In the genomic region with DNA sequence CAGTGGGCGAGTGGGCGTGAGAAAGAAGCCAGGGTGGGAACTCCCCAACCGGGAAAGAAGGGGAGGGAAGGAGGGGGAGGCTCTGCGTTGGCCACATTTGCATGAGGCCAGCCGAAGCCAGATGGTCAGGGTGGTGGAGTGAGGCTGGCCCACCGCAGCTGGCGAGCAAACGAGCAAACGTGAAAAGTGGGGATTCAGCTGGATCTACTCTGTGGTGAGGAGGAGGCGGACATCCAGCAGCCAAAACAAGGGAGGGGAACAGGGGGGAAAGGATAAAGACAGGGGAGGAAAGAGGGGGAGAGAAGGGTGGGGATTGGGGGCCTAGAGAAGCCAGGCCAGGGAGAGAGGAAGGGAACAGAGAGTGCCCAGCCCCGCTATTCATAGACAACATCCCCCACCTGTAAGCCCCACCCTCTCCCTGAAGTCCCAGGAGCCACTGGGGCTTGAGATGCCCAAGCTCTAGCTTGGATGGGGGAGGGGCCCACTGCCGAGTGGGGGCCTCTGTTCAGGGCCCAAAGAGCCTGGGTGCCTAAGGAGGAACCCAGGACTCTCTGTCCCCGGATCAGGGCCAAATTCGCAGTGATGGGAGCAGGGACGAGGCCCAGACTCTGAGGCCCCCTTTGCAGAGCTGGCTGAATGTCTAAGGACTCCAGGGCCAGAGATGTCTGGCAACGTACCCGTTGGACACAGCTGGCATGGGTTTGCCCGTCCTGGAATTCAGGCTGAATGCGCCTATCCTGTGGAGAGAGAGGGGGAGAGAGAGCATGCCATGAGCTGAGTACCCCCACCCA, we compare ENCODE assay signal across 15 cellular contexts. TPM values are rescaled to one million over a fixed set of nuclear protein-coding genes. Genes with fewer than 3 reads are reported as not detected.
DNase-seq lines count a peak whose midpoint lies in the region; ATAC-seq and TF ChIP-seq lines count a peak whose summit lies in the region.
"Had no signal": no experiment of that assay in that cellular context is flagged by ENCODE, and none has a peak within 500 bp of the region (broad histone marks: within the 10 kb centered on the region; RNA-seq: fewer than 3 reads in every experiment).

No MANE protein-coding gene starts in this region.

- WGBS in IMR-90 (ENCODE audit: extremely low coverage in 2 of 2, insufficient read length in 1 of 2), 2 experiments, result 22% methylated on average over 10 of the region's 19 CpGs; no CpG with 5 or more reads in 1 of the 2 experiments

- no peak overlapping the region for H3K4me2 ChIP-seq in IMR-90 (ENCODE audit: low read depth, low read length)

- H2AK9ac ChIP-seq in IMR-90 (replicated peaks; ENCODE audit: low read depth, low read length, poor library complexity), result peak overlapping the region; percentile 23

- H3K18ac ChIP-seq in IMR-90 (ENCODE audit: low read depth, low read length), result no peak overlapping the region

- no peaks in the 10 kb centered on the region for H3K79me1 ChIP-seq in IMR-90 (ENCODE audit: low read depth in 1 of 2, low read length in 2 of 2)

- no peaks in the 10 kb centered on the region for H3K9me1 ChIP-seq in IMR-90 (ENCODE audit: insufficient read depth, low read length)

- DNase-seq in IMR-90 (peak; percentile 12), amygdala (lab: John Stamatoyannopoulos, UW) (peak in 31 of 56 donors; percentile 9 to 62 (median 36)), substantia nigra (lab: John Stamatoyannopoulos, UW) (peak in 41 of 49 donors; percentile 12 to 82 (median 47)), NOMO-1 treated with dmso at 0.1 percent for 144 hours (lab: John Stamatoyannopoulos, UW; ENCODE audit: unreplicated experiment) (no peak), HCEC 1CT (no peak)
- DNase-seq: activated CD4-positive, alpha-beta T cell treated with anti-CD3 and anti-CD28 coated beads, Interleukin-2, amount 50 U/mL, for 48 hours; CD4-positive, CD25-positive, alpha-beta regulatory T cell; Kasumi-1; NCI-H2029 treated with DMSO at 0.1 percent for 48 hours; NK-92 treated with Interleukin-12 subunit alpha and Interleukin-12 subunit beta, amount 100 ng/mL, for 24 hours; SHP77; stimulated activated naive B cell treated with anti-CD40 and anti-IgM and Interleukin-4, amounts not matched to agents 10 μg/mL and 1 μg/mL and 100 μg/mL, for 72 hours had no signal

- H3K36me3 ChIP-seq in IMR-90 (ENCODE audit: control insufficient read depth, insufficient read depth, low read length), result no peaks in the 10 kb centered on the region

- H3K27me3 ChIP-seq in IMR-90 (ENCODE audit: control insufficient read depth, insufficient read depth, low read length) (peaks cover 56% of the 10 kb centered on the region), layer of hippocampus (ENCODE audit: control insufficient read depth, insufficient read depth, low read length) (peaks cover 2% of the 10 kb centered on the region)

- no peak for TF ChIP-seq RAD21 in IMR-90 (IDR thresholded peaks at IDR 0.05; ENCODE audit: low read length)

- H2BK5ac ChIP-seq in IMR-90 (ENCODE audit: low read depth, low read length, poor library complexity, severe bottlenecking), result no peak overlapping the region

- in situ Hi-C loops in IMR-90 (cut with MboI; ENCODE audit: low sequenced_read_pairs), result no loop called here

- H3K56ac ChIP-seq in IMR-90 (ENCODE audit: extremely low read depth, insufficient read depth, low read length), result no peak overlapping the region

- no peak overlapping the region for H2AK5ac ChIP-seq in IMR-90 (ENCODE audit: low read depth, low read length)

- H3K9me3 ChIP-seq in IMR-90 (ENCODE audit: control insufficient read depth, insufficient read depth, low read length), result no peaks in the 10 kb centered on the region

- peak overlapping the region; percentile 15 for H2AFZ ChIP-seq in IMR-90 (replicated peaks; ENCODE audit: low read length, poor library complexity)

- no peak for TF ChIP-seq CTCF in IMR-90 (conservative IDR thresholded peaks at IDR 0.05; ENCODE audit: low read depth, low read length)

- intact Hi-C loops in IMR-90 (cut with micrococcal nuclease), result loop anchor here (5.0 kb wide), 1 partner anchor 43 kb away; the partner anchor contains the start of gene CPNE5

- no peak overlapping the region for H2BK120ac ChIP-seq in IMR-90 (ENCODE audit: low read depth, low read length)

- POLR2A ChIA-PET in IMR-90 (lab: Charles Lee; ENCODE audit: unreplicated experiment), result no interaction called here

- H3K27ac ChIP-seq in IMR-90 (ENCODE audit: insufficient read depth, low read length) (no peak overlapping the region), layer of hippocampus (ENCODE audit: low read depth, low read length) (peak overlapping the region; percentile 46), substantia nigra (ENCODE audit: low read depth, low read length, poor library complexity, severe bottlenecking) (no peak overlapping the region)

- H3K14ac ChIP-seq in IMR-90 (replicated peaks; ENCODE audit: low read depth, low read length), result no peak overlapping the region

- no peak overlapping the region for H4K5ac ChIP-seq in IMR-90 (ENCODE audit: low read depth, low read length)

- H4K91ac ChIP-seq in IMR-90 (ENCODE audit: insufficient read depth, low read depth, low read length), result no peak overlapping the region

- H4K20me1 ChIP-seq in IMR-90 (ENCODE audit: insufficient read depth, low read length), result no peaks in the 10 kb centered on the region

- BruUV-seq in IMR-90 (replicated peaks; lab: Mats Ljungman, UMichigan), result no TSS peak

- no peaks in the 10 kb centered on the region for H3K4me1 ChIP-seq in IMR-90 (ENCODE audit: control insufficient read depth, insufficient read depth, low read length)

- no peak overlapping the region for H3K4me3 ChIP-seq in IMR-90 (ENCODE audit: insufficient read depth, low read depth, low read length)

- TF ChIP-seq POLR2A in IMR-90 (IDR thresholded peaks at IDR 0.05; ENCODE audit: low read depth, low read length), result no peak

- no peak for ATAC-seq in IMR-90 (ENCODE audit: low read depth)
- no peak for ATAC-seq in HG02884 (IDR thresholded peaks at IDR 0.05; ENCODE audit: unreplicated experiment)
- ATAC-seq: stimulated activated naive B cell treated with anti-CD40 and anti-IgM and Interleukin-4, amounts not matched to agents 10 μg/mL and 1 μg/mL and 100 μg/mL, for 72 hours had no signal

- no peak overlapping the region for H3K4ac ChIP-seq in IMR-90 (ENCODE audit: low read depth, low read length)

- CTCF ChIA-PET in IMR-90 (lab: Yijun Ruan, JAX), result no interaction called here

- no peak overlapping the region for H3K9ac ChIP-seq in IMR-90 (ENCODE audit: low read depth, low read length)

- no peak overlapping the region for H3K23ac ChIP-seq in IMR-90 (ENCODE audit: low read depth, low read length)

- no peak overlapping the region for H2BK20ac ChIP-seq in IMR-90 (ENCODE audit: low read depth, low read length)

- dilution Hi-C loops in IMR-90 (cut with HindIII; ENCODE audit: low sequenced_read_pairs, unreplicated experiment), result no loop called here

- H2BK15ac ChIP-seq in IMR-90 (ENCODE audit: low read depth, low read length), result no peak overlapping the region

- no peak overlapping the region for H4K8ac ChIP-seq in IMR-90 (ENCODE audit: low read depth in 2 of 2, low read length in 2 of 2)

TF ChIP-seq in IMR-90, 13 proteins besides CTCF, POLR2A, EP300 and RAD21:
- no peak for TF ChIP-seq CEBPB (IDR thresholded peaks at IDR 0.05; ENCODE audit: low read depth, low read length)
- no peak for TF ChIP-seq RCOR1 (IDR thresholded peaks at IDR 0.05; ENCODE audit: insufficient replicate concordance, low read length)
- no peak for TF ChIP-seq CHD1 (IDR thresholded peaks at IDR 0.05; ENCODE audit: low read depth, low read length)
- TF ChIP-seq FOS (IDR thresholded peaks at IDR 0.05; ENCODE audit: low read depth, low read length), result no peak
- TF ChIP-seq MXI1 (IDR thresholded peaks at IDR 0.05; ENCODE audit: borderline replicate concordance, low read depth, low read length), result no peak
- TF ChIP-seq USF2 (IDR thresholded peaks at IDR 0.05; ENCODE audit: low read depth, low read length), result no peak
- no peak for TF ChIP-seq MAFK (IDR thresholded peaks at IDR 0.05; ENCODE audit: low read depth, low read length)
- no peak for TF ChIP-seq SMC3 (IDR thresholded peaks at IDR 0.05; ENCODE audit: low read depth, low read length)
- TF ChIP-seq NFE2L2 (IDR thresholded peaks at IDR 0.05; ENCODE audit: low read depth, low read length), result no peak
- TF ChIP-seq MAZ (IDR thresholded peaks at IDR 0.05; ENCODE audit: borderline replicate concordance, low read depth, low read length), result no peak
- no peak for TF ChIP-seq BHLHE40 (IDR thresholded peaks at IDR 0.05; ENCODE audit: low read depth, low read length)
- no peak for TF ChIP-seq ELK1 (IDR thresholded peaks at IDR 0.05; ENCODE audit: borderline replicate concordance, low read depth, low read length)
- no peak for TF ChIP-seq RFX5 (IDR thresholded peaks at IDR 0.05; ENCODE audit: low read depth, low read length)

RNA-seq across cellular contexts. Expression of gene CPNE5, which starts 45.1 kb away (rescaled TPM):
- total RNA-seq in IMR-90 (2012; rRNA removed), result not detected in 2 replicates
- polyA plus RNA-seq in IMR-90 (2012; rRNA removed), result 0.07 and 0.10 TPM in 2 replicates
- polyA plus RNA-seq in IMR-90 (2012; cell fraction: cytosol; rRNA removed), result 0.03 and 0.05 TPM in 2 replicates
- polyA plus RNA-seq in IMR-90 (2012; cell fraction: nucleus; rRNA removed; ENCODE audit: low replicate concordance), result 0.10 and 0.36 TPM in 2 replicates
- total RNA-seq: H4 had no signal

Comparison
In these comparisons a context has a peak if more than half of its experiments do, and no peak if none do; other contexts are left out.
1. DNase-seq: peak in IMR-90 (single experiment), amygdala (31 of 56) and substantia nigra (41 of 49); none in NOMO-1 treated with dmso at 0.1 percent for 144 hours (single experiment) and HCEC 1CT (single experiment).